29 cellular contexts compared by ENCODE assay signal in genomic region chr21:26224351-26224750, GRCh38.
"Had no signal": no experiment of that assay in that cellular context is flagged by ENCODE, and none has a peak within 500 bp of the region (broad histone marks: within the 10 kb centered on the region; RNA-seq: fewer than 3 reads in every experiment).

No MANE protein-coding gene starts in this region.

- H3K9me3 ChIP-seq: adrenal gland, body of pancreas, colonic mucosa had no signal

- ATAC-seq: activated CD4-positive, alpha-beta T cell treated with anti-CD3 and anti-CD28 coated beads for 36 hours; activated CD8-positive, alpha-beta memory T cell treated with anti-CD3 and anti-CD28 coated beads, Interleukin-2, amount 10 ng/mL, durations not matched to agents 7 days and 5 days; activated CD8-positive, alpha-beta T cell treated with anti-CD3 and anti-CD28 coated beads, Interleukin-2, amount 10 ng/mL, durations not matched to agents 7 days and 5 days; activated naive CD8-positive, alpha-beta T cell treated with anti-CD3 and anti-CD28 coated beads, Interleukin-2, amount 50 U/mL, for 24 hours; body of pancreas; esophagus mucosa had no signal

- H3K4me1 ChIP-seq: adrenal gland, colonic mucosa had no signal

- DNase-seq: activated CD4-positive, alpha-beta memory T cell treated with anti-CD3 and anti-CD28 coated beads for 36 hours; activated CD4-positive, alpha-beta T cell treated with anti-CD3 and anti-CD28 coated beads for 36 hours; activated CD4-positive, alpha-beta T cell treated with anti-CD3 and anti-CD28 coated beads, Interleukin-2, amount 10 ng/mL, durations not matched to agents 24 days and 14 days; activated CD4-positive, CD25-positive, alpha-beta regulatory T cell; activated CD4-positive, CD25-positive, alpha-beta regulatory T cell treated with anti-CD3 and anti-CD28 coated beads, Interleukin-2, amount 50 U/mL, for 72 hours; activated CD8-positive, alpha-beta memory T cell treated with anti-CD3 and anti-CD28 coated beads, Interleukin-2, amount 10 ng/mL, durations not matched to agents 7 days and 5 days; activated CD8-positive, alpha-beta memory T cell treated with anti-CD3 and anti-CD28 coated beads, Interleukin-2, amount 50 U/mL, for 4 hours; activated CD8-positive, alpha-beta T cell treated with anti-CD3 and anti-CD28 coated beads, Interleukin-2, amount 10 ng/mL, durations not matched to agents 7 days and 5 days; activated effector memory CD4-positive, alpha-beta T cell treated with anti-CD3 and anti-CD28 coated beads, Interleukin-2, amount 50 U/mL, for 16 hours; activated naive CD4-positive, alpha-beta T cell treated with anti-CD3 and anti-CD28 coated beads for 36 hours; activated naive CD8-positive, alpha-beta T cell treated with anti-CD3 and anti-CD28 coated beads for 36 hours; activated naive CD8-positive, alpha-beta T cell treated with anti-CD3 and anti-CD28 coated beads, Interleukin-2, amount 50 U/mL, for 24 hours; activated T-cell treated with anti-CD3 and anti-CD28 coated beads, Interleukin-2, amount 50 U/mL, for 1 hour; activated T-cell treated with anti-CD3 and anti-CD28 coated beads, Interleukin-2, amount 50 U/mL, for 48 hours; adrenal gland; amygdala; aorta; body of pancreas; central memory CD4-positive, alpha-beta T cell; cerebellar nuclear complex; colonic mucosa; effector CD8-positive, alpha-beta T cell; foreskin fibroblast; T-helper 2 cell had no signal

- H3K27me3 ChIP-seq: adrenal gland, body of pancreas, cardiac muscle cell, colonic mucosa had no signal

- FAIRE-seq: endometrium, endothelial cell of umbilical vein, frontal cortex had no signal

- H3K4me3 ChIP-seq: adrenal gland, body of pancreas, cardiac muscle cell, colonic mucosa had no signal

- H3K27ac ChIP-seq: adrenal gland, body of pancreas, cardiac muscle cell, colonic mucosa had no signal

- H3K36me3 ChIP-seq: adrenal gland, cardiac muscle cell, colonic mucosa had no signal
